18 cellular contexts compared by ENCODE assay signal in the genomic region with DNA sequence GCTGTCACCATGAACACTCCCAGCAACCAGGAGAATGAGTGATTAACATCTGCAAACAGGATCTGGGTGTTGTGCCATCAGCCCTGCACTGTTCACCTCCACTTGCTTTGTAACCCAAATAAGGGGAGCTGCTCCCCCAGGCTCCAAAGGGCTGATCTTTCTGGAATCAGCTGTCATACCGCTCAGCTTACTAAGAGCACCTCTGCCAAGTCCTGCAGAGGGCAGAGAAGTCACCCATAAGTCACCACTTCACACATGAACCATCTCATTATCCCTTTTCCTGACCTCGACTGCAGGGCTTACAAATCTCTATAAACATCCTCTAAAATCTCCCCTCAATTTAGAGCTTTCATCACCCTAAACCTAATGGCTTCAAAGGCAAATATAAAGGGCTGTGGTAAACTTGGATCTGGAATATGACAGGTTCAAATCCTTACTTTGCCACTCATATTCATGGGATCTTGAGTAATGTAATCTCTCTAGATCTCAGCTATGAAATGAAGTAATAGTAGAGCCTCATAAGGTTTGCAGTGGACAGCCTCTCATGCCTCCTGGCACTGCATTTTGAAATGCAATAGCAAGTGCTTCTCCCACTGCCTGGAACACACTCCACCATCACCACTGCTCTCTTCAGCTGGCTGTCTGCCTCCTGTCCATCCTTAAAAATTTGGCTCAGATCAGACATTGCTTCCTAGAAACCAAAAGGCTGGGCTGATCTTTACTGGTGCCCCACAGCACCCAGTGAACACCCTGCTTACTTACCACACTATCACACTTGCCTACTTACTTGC. TPM values are rescaled to one million over a fixed set of nuclear protein-coding genes. Genes with fewer than 3 reads are reported as not detected.
DNase-seq lines count a peak whose midpoint lies in the region; ATAC-seq and TF ChIP-seq lines count a peak whose summit lies in the region.
"Had no signal": no experiment of that assay in that cellular context is flagged by ENCODE, and none has a peak within 500 bp of the region (broad histone marks: within the 10 kb centered on the region; RNA-seq: fewer than 3 reads in every experiment).

No MANE protein-coding gene starts in this region.

- H3K27me3 Mint-ChIP-seq in activated naive CD8-positive, alpha-beta T cell: no peaks in the 10 kb centered on the region
- peaks cover 7% of the 10 kb centered on the region for H3K27me3 Mint-ChIP-seq in activated naive CD8-positive, alpha-beta T cell treated with anti-CD3 and anti-CD28 coated beads, Interleukin-2, amount 50 U/mL, for 24 hours

- H3K9me3 Mint-ChIP-seq in activated naive CD8-positive, alpha-beta T cell (ENCODE audit: low read depth): no peaks in the 10 kb centered on the region
- no peaks in the 10 kb centered on the region for H3K9me3 Mint-ChIP-seq in activated naive CD8-positive, alpha-beta T cell treated with anti-CD3 and anti-CD28 coated beads, Interleukin-2, amount 50 U/mL, for 24 hours
- H3K9me3 Mint-ChIP-seq: CD8-positive, alpha-beta memory T cell; GM23338; nephron progenitor cell had no signal

- no peak overlapping the region for H2BK120ac ChIP-seq in trophoblast cell (ENCODE audit: insufficient read depth, low read length, poor library complexity)

- H3K36me3 ChIP-seq in PC-3 (ENCODE audit: low read depth, low read length) (peaks cover 16% of the 10 kb centered on the region), trophoblast cell (ENCODE audit: control insufficient read depth in 1 of 2, insufficient read depth in 2 of 2, low read length in 2 of 2) (peaks cover 2 to 17% of the 10 kb centered on the region in 2 experiments), left lung (peaks cover 0 to 29% of the 10 kb centered on the region in 2 donors)

- no peak for DNase-seq in activated naive CD8-positive, alpha-beta T cell treated with anti-CD3 and anti-CD28 coated beads, Interleukin-2, amount 50 U/mL, for 24 hours
- DNase-seq in PC-3 (peak; percentile 6), fibroblast of the aortic adventitia (ENCODE audit: low read depth) (peak; percentile 35), trophoblast cell (peak; percentile 35 to 72), superior temporal gyrus (ENCODE audit: extremely low spot score) (no peak), left lung (no peak), NCI-H1105 (lab: John Stamatoyannopoulos, UW) (no peak)
- DNase-seq: ACHN; activated CD8-positive, alpha-beta memory T cell treated with anti-CD3 and anti-CD28 coated beads for 24 hours; CD8-positive, alpha-beta memory T cell; mesendoderm; NCI-H187 treated with DMSO at 0.1 percent for 48 hours; NCI-H524; nephron progenitor cell; RPMI8226 had no signal

- H2BK5ac ChIP-seq in trophoblast cell (ENCODE audit: low read depth, low read length, poor library complexity): no peak overlapping the region

- POLR2A ChIA-PET in PC-3 (lab: Charles Lee; ENCODE audit: unreplicated experiment): no interaction called here

- H3K4me1 Mint-ChIP-seq in activated naive CD8-positive, alpha-beta T cell (ENCODE audit: low read depth): peaks cover 22% of the 10 kb centered on the region
- peaks cover 29% of the 10 kb centered on the region for H3K4me1 Mint-ChIP-seq in activated naive CD8-positive, alpha-beta T cell treated with anti-CD3 and anti-CD28 coated beads, Interleukin-2, amount 50 U/mL, for 24 hours
- H3K4me1 Mint-ChIP-seq: CD8-positive, alpha-beta memory T cell had no signal

- peaks cover 11% of the 10 kb centered on the region for H3K36me3 Mint-ChIP-seq in activated naive CD8-positive, alpha-beta T cell
- peaks cover 23% of the 10 kb centered on the region for H3K36me3 Mint-ChIP-seq in activated naive CD8-positive, alpha-beta T cell treated with anti-CD3 and anti-CD28 coated beads, Interleukin-2, amount 50 U/mL, for 24 hours (ENCODE audit: low read depth)

- H4K91ac ChIP-seq in trophoblast cell (ENCODE audit: low read depth, low read length): no peak overlapping the region

- H3K79me1 ChIP-seq in trophoblast cell (ENCODE audit: low read length): no peaks in the 10 kb centered on the region

- no peak overlapping the region for H3K4me3 Mint-ChIP-seq in activated naive CD8-positive, alpha-beta T cell
- no peak overlapping the region for H3K4me3 Mint-ChIP-seq in activated naive CD8-positive, alpha-beta T cell treated with anti-CD3 and anti-CD28 coated beads, Interleukin-2, amount 50 U/mL, for 24 hours
- H3K4me3 Mint-ChIP-seq: CD8-positive, alpha-beta memory T cell; GM23338; nephron progenitor cell had no signal

- H3K4me2 ChIP-seq in PC-3 (ENCODE audit: low read length) (no peak overlapping the region), trophoblast cell (ENCODE audit: low read length) (no peak overlapping the region)
- H3K4me2 ChIP-seq: GM23338 had no signal

- H3K79me2 ChIP-seq in PC-3 (ENCODE audit: low read length) (no peaks in the 10 kb centered on the region), trophoblast cell (ENCODE audit: control insufficient read depth, insufficient read depth, low read length, poor library complexity) (no peaks in the 10 kb centered on the region)

- no peak for ATAC-seq in activated naive CD8-positive, alpha-beta T cell treated with anti-CD3 and anti-CD28 coated beads, Interleukin-2, amount 50 U/mL, for 24 hours
- ATAC-seq in PC-3 (no peak), left lung (no peak)
- ATAC-seq: GM23338 had no signal

- H3K9me3 ChIP-seq in PC-3 (ENCODE audit: low read length): no peaks in the 10 kb centered on the region
- H3K9me3 ChIP-seq in trophoblast cell (ENCODE audit: insufficient read depth, low read depth, low read length): no peaks in the 10 kb centered on the region
- H3K9me3 ChIP-seq in left lung: no peaks in the 10 kb centered on the region

- no peak for TF ChIP-seq CTCF in PC-3 (conservative IDR thresholded peaks at IDR 0.05; ENCODE audit: low read depth, low read length)
- no peak for TF ChIP-seq CTCF in fibroblast of the aortic adventitia (IDR thresholded peaks at IDR 0.05; ENCODE audit: insufficient read depth, low read length)
- TF ChIP-seq CTCF in left lung (IDR thresholded peaks at IDR 0.05): no peak

- no peak overlapping the region for H2AFZ ChIP-seq in PC-3 (ENCODE audit: low read length)
- no peak overlapping the region for H2AFZ ChIP-seq in trophoblast cell (ENCODE audit: insufficient read depth, low read length, poor library complexity)
- H2AFZ ChIP-seq: GM23338 had no signal

- no peak overlapping the region for H3K18ac ChIP-seq in trophoblast cell (ENCODE audit: low read length)

- H3K27ac ChIP-seq in PC-3 (ENCODE audit: low read length) (no peak overlapping the region), trophoblast cell (ENCODE audit: low read depth, low read length) (no peak overlapping the region), left lung (no peak overlapping the region)
- H3K27ac ChIP-seq: VCaP had no signal

- no peak overlapping the region for H3K23ac ChIP-seq in trophoblast cell (ENCODE audit: low read length)

- BruUV-seq in PC-3 (replicated peaks; lab: Mats Ljungman, UMichigan): no TSS peak

- no peaks in the 10 kb centered on the region for H3F3A ChIP-seq in PC-3 (ENCODE audit: low read length, unreplicated experiment)

- no peak overlapping the region for H3K4ac ChIP-seq in trophoblast cell (ENCODE audit: low read depth, low read length)

- H3K27ac Mint-ChIP-seq in activated naive CD8-positive, alpha-beta T cell: peak overlapping the region; percentile 47
- H3K27ac Mint-ChIP-seq in activated naive CD8-positive, alpha-beta T cell treated with anti-CD3 and anti-CD28 coated beads, Interleukin-2, amount 50 U/mL, for 24 hours: no peak overlapping the region
- H3K27ac Mint-ChIP-seq: GM23338, nephron progenitor cell had no signal

- H3K9ac ChIP-seq in PC-3 (ENCODE audit: low read length) (no peak overlapping the region), trophoblast cell (ENCODE audit: low read length) (no peak overlapping the region)

- H3K4me1 ChIP-seq in PC-3 (ENCODE audit: insufficient read depth, low read length) (peaks cover 22% of the 10 kb centered on the region), trophoblast cell (ENCODE audit: control insufficient read depth in 1 of 2, insufficient read depth in 2 of 2, low read length in 2 of 2) (no peaks in the 10 kb centered on the region), left lung (no peaks in the 10 kb centered on the region)

- H3K4me3 ChIP-seq in PC-3 (ENCODE audit: low read length): no peak overlapping the region
- no peak overlapping the region for H3K4me3 ChIP-seq in fibroblast of the aortic adventitia (ENCODE audit: low read depth, low read length)
- no peak overlapping the region for H3K4me3 ChIP-seq in trophoblast cell (ENCODE audit: low read depth, low read length)
- H3K4me3 ChIP-seq in left lung: no peak overlapping the region
- H3K4me3 ChIP-seq: GM23338 had no signal

- intact Hi-C loops in PC-3 (cut with micrococcal nuclease) (no loop called here), left lung (cut with DNase I) (no loop called here)

- no peaks in the 10 kb centered on the region for H4K20me1 ChIP-seq in PC-3 (ENCODE audit: low read length)

- H4K12ac ChIP-seq in trophoblast cell (ENCODE audit: low read depth, low read length): no peak overlapping the region

- no peak overlapping the region for H3K14ac ChIP-seq in trophoblast cell (ENCODE audit: low read length)

- WGBS in trophoblast cell (ENCODE audit: extremely low coverage, insufficient coverage, insufficient read length): no CpG with 5 or more reads among the region's 2 CpGs

- H3K9me2 ChIP-seq in PC-3 (replicated peaks; ENCODE audit: low read length): no peaks in the 10 kb centered on the region

- H2AK5ac ChIP-seq in trophoblast cell (ENCODE audit: low read length): no peak overlapping the region

- no peak overlapping the region for H2BK12ac ChIP-seq in trophoblast cell (ENCODE audit: low read length)

- CTCF ChIA-PET in PC-3 (lab: Charles Lee): no interaction called here

- no peak overlapping the region for H4K8ac ChIP-seq in trophoblast cell (ENCODE audit: low read depth, low read length)

- no peaks in the 10 kb centered on the region for H3K27me3 ChIP-seq in PC-3 (ENCODE audit: low read length)
- no peaks in the 10 kb centered on the region for H3K27me3 ChIP-seq in trophoblast cell (ENCODE audit: insufficient read depth, low read length)
- no peaks in the 10 kb centered on the region for H3K27me3 ChIP-seq in left lung

RNA-seq across cellular contexts. Expression of gene ERLIN1, which starts 38.8 kb away (rescaled TPM):
- total RNA-seq in PC-3 (2014; rRNA removed) (13.5 and 15.1 TPM in 2 replicates), fibroblast of the aortic adventitia (ENCODE audit: low replicate concordance) (49.1 and 53.6 TPM in 2 replicates), left lung (10 to 100 TPM; 23.8 to 34.5 TPM)
- 37.1 and 37.9 TPM in 2 replicates for polyA plus RNA-seq in trophoblast cell (2013)

Comparison
In these comparisons a context has a peak if more than half of its experiments do, and no peak if none do; other contexts are left out.
1. DNase-seq: peak in PC-3 (single experiment), fibroblast of the aortic adventitia (single experiment) and trophoblast cell (2 of 2); none in activated naive CD8-positive, alpha-beta T cell treated with anti-CD3 and anti-CD28 coated beads, Interleukin-2, amount 50 U/mL, for 24 hours (single experiment), superior temporal gyrus (single experiment), left lung (0 of 2) and NCI-H1105 (single experiment).